ENCODE assay signal across 8 cellular contexts in the genomic region with DNA sequence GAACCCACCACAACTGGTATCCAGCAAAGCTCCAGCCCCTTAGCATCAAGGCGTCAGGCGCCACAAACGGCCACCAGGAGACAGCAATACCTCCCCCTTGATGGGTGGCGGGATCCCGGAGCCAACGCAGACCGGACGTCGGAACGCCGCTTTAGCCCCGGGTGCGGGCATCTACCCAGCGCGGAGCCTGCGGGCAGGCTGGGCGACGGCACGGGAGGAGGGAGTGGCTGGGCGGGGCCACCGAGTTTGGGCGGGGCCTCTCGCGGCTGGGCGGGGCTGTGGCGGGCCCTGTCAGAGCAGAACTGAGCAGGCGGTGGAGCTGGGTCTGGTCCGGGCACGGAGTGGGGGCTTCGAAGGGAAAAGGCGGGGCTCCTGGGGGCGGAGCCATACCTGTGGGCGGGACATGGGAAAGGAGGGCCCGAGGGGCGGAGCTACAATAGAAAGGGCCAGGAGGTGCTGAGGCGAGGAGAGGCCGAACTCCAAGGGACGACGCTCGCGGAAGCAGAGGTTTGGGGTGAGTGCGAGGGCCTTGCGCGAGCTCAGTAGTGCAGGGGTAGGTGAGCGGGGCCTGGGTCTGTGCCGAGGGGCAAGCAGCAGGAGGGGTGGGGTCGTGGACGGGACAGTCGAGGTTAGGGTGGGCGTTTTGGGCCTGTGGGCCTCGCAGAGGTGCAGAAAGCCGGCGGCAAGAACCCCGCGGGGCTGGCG. TPM values are rescaled to one million over a fixed set of nuclear protein-coding genes. Genes with fewer than 3 reads are reported as not detected.
DNase-seq lines count a peak whose midpoint lies in the region; TF ChIP-seq lines count a peak whose summit lies in the region.

No MANE protein-coding gene starts in this region.

- H3K4me3 ChIP-seq in OCI-LY1 (ENCODE audit: low read depth, low read length, poor library complexity, severe bottlenecking) (peak overlapping the region; percentile 66), esophagus (ENCODE audit: low read depth in 1 of 2, low read length in 2 of 2) (peak overlapping the region; percentile 57 to 64), mucosa of rectum (ENCODE audit: low read length in 2 of 2) (peak overlapping the region; percentile 70 to 86)

- H3K4me1 ChIP-seq in OCI-LY1 (ENCODE audit: insufficient read depth, low read length, severe bottlenecking) (peaks cover 11% of the 10 kb centered on the region), esophagus (ENCODE audit: control insufficient read depth in 2 of 2, insufficient read depth in 2 of 2, low read length in 1 of 2) (peaks cover 3 to 9% of the 10 kb centered on the region in 2 donors), mucosa of rectum (ENCODE audit: control insufficient read depth in 2 of 2, insufficient read depth in 2 of 2, low read length in 2 of 2) (peaks cover 8 to 11% of the 10 kb centered on the region in 2 donors)

- H3K79me2 ChIP-seq in OCI-LY1 (ENCODE audit: insufficient read depth, low read length): no peaks in the 10 kb centered on the region

- no peaks in the 10 kb centered on the region for H3K27me3 ChIP-seq in OCI-LY1 (ENCODE audit: insufficient read depth, low read length)
- no peaks in the 10 kb centered on the region for H3K27me3 ChIP-seq in esophagus (ENCODE audit: control insufficient read depth in 1 of 2, insufficient read depth in 2 of 2, low read length in 2 of 2)
- no peaks in the 10 kb centered on the region for H3K27me3 ChIP-seq in mucosa of rectum (ENCODE audit: control insufficient read depth in 2 of 2, insufficient read depth in 2 of 2, low read length in 2 of 2)

- no peak for TF ChIP-seq CTCF in GM20000 (IDR thresholded peaks at IDR 0.05; ENCODE audit: extremely low read depth, missing control alignments)
- no peak for TF ChIP-seq CTCF in OCI-LY1 (IDR thresholded peaks at IDR 0.05; ENCODE audit: low read length)

- no peaks in the 10 kb centered on the region for H3K36me3 Mint-ChIP-seq in activated T-cell treated with anti-CD3 and anti-CD28 coated beads, Interleukin-2, amount 50 U/mL, for 24 hours (ENCODE audit: low read depth)

- no peak overlapping the region for H3K27ac ChIP-seq in OCI-LY1 (ENCODE audit: low read depth, low read length, poor library complexity, severe bottlenecking)
- H3K27ac ChIP-seq in esophagus (ENCODE audit: low read depth in 2 of 2, low read length in 1 of 2): peak overlapping the region; percentile 84 to 89
- H3K27ac ChIP-seq in mucosa of rectum (ENCODE audit: low read depth in 2 of 2, low read length in 2 of 2): peak overlapping the region; percentile 77 to 81

- H3K36me3 ChIP-seq in OCI-LY1 (ENCODE audit: insufficient read depth, low read length) (no peaks in the 10 kb centered on the region), esophagus (ENCODE audit: control insufficient read depth in 2 of 2, insufficient read depth in 2 of 2, low read length in 1 of 2) (no peaks in the 10 kb centered on the region), mucosa of rectum (ENCODE audit: control insufficient read depth in 2 of 2, insufficient read depth in 2 of 2, low read length in 2 of 2) (no peaks in the 10 kb centered on the region)

- H3K9me3 Mint-ChIP-seq in activated T-cell treated with anti-CD3 and anti-CD28 coated beads, Interleukin-2, amount 50 U/mL, for 24 hours: no peaks in the 10 kb centered on the region

- peak overlapping the region; percentile 42; the same call in 1 of the 2 replicates for H3K9ac ChIP-seq in OCI-LY1 (ENCODE audit: low read length)
- H3K9ac ChIP-seq in mucosa of rectum (ENCODE audit: low read depth in 1 of 2, low read length in 2 of 2): peak overlapping the region; percentile 60

- 1 to 2% methylated on average over 53 to 56 of the region's 56 CpGs for WGBS in esophagus, 2 donors

- H3K9me3 ChIP-seq in OCI-LY1 (ENCODE audit: low read length) (no peaks in the 10 kb centered on the region), esophagus (ENCODE audit: control insufficient read depth in 2 of 2, insufficient read depth in 1 of 2, low read depth in 1 of 2, low read length in 1 of 2) (no peaks in the 10 kb centered on the region), mucosa of rectum (ENCODE audit: control insufficient read depth in 2 of 2, low read length in 2 of 2) (no peaks in the 10 kb centered on the region)

- no peaks in the 10 kb centered on the region for H3K9me2 ChIP-seq in OCI-LY1 (ENCODE audit: low read depth, low read length)

- peaks cover 23% of the 10 kb centered on the region for H3K27me3 Mint-ChIP-seq in activated T-cell treated with anti-CD3 and anti-CD28 coated beads, Interleukin-2, amount 50 U/mL, for 24 hours

- peak overlapping the region; percentile 69 for H3K4me3 Mint-ChIP-seq in activated T-cell treated with anti-CD3 and anti-CD28 coated beads, Interleukin-2, amount 50 U/mL, for 24 hours

- no peak overlapping the region for H2AFZ ChIP-seq in OCI-LY1 (ENCODE audit: low read length)

- peak overlapping the region; percentile 87 for H3K27ac Mint-ChIP-seq in activated T-cell treated with anti-CD3 and anti-CD28 coated beads, Interleukin-2, amount 50 U/mL, for 24 hours

- DNase-seq in CMK (ENCODE audit: low read depth) (peak; percentile 5), GM20000 (ENCODE audit: low spot score) (peak; percentile 97), HUDEP-2 (lab: John Stamatoyannopoulos, UW; ENCODE audit: unreplicated experiment in 76 of 76) (peak in 54 of 76 experiments; percentile 2 to 77 (median 54))
- DNase-seq in activated T-cell treated with anti-CD3 and anti-CD28 coated beads, Interleukin-2, amount 50 U/mL, for 24 hours: peak; percentile 94
- peak; percentile 66 to 69 for DNase-seq in stimulated activated CD8-positive, alpha-beta memory T cell treated with anti-CD3 and anti-CD28 coated beads, Interleukin-4, amount 100 ng/mL, for 1 hour (ENCODE audit: low read depth in 2 of 2, low spot score in 1 of 2)

- no peaks in the 10 kb centered on the region for H4K20me1 ChIP-seq in OCI-LY1 (ENCODE audit: insufficient read depth, low read length)

- H3K4me1 Mint-ChIP-seq in activated T-cell treated with anti-CD3 and anti-CD28 coated beads, Interleukin-2, amount 50 U/mL, for 24 hours (ENCODE audit: low read depth): peaks cover 29% of the 10 kb centered on the region

- no peaks in the 10 kb centered on the region for H3F3A ChIP-seq in OCI-LY1 (ENCODE audit: insufficient read depth, low read length)

- peak overlapping the region; percentile 81 for H3K4me2 ChIP-seq in OCI-LY1 (ENCODE audit: low read length)

RNA-seq across cellular contexts. Expression of a gene that starts 40.2 kb away (rescaled TPM):
- 1 to 10 TPM; 3.5 TPM for polyA plus RNA-seq in esophagus

Comparison
In these comparisons a context has a peak if more than half of its experiments do, and no peak if none do; other contexts are left out.
1. DNase-seq: peak in every context shown above with its lines; median percentile 97 in GM20000; 94 in activated T-cell treated with anti-CD3 and anti-CD28 coated beads, Interleukin-2, amount 50 U/mL, for 24 hours; 68 in stimulated activated CD8-positive, alpha-beta memory T cell treated with anti-CD3 and anti-CD28 coated beads, Interleukin-4, amount 100 ng/mL, for 1 hour; 54 in HUDEP-2; 5 in CMK.